In genomic region chr2:31255911-31256571, GRCh38 we compare ENCODE assay signal across 10 cellular contexts. TPM values are rescaled to one million over a fixed set of nuclear protein-coding genes. Genes with fewer than 3 reads are reported as not detected.
DNase-seq lines count a peak whose midpoint lies in the region; ATAC-seq and FAIRE-seq lines count a peak whose summit lies in the region.
"Had no signal": no experiment of that assay in that cellular context is flagged by ENCODE, and none has a peak within 500 bp of the region (broad histone marks: within the 10 kb centered on the region; RNA-seq: fewer than 3 reads in every experiment).

No MANE protein-coding gene starts in this region.

- ATAC-seq in GM19324 (IDR thresholded peaks at IDR 0.05; ENCODE audit: low FRiP score, unreplicated experiment) (peak; percentile 44), HG02981 (IDR thresholded peaks at IDR 0.05; ENCODE audit: unreplicated experiment) (peak; percentile 60), left lobe of liver (no peak)
- no peak for ATAC-seq in activated CD4-positive, alpha-beta T cell treated with anti-CD3 and anti-CD28 coated beads for 36 hours
- ATAC-seq: Panc1 had no signal

- H3K27ac Mint-ChIP-seq in activated CD4-positive, alpha-beta T cell treated with anti-CD3 and anti-CD28 coated beads for 36 hours, result no peak overlapping the region
- H3K27ac Mint-ChIP-seq: naive thymus-derived CD8-positive, alpha-beta T cell had no signal

- no peak overlapping the region for H3K4me3 Mint-ChIP-seq in activated CD4-positive, alpha-beta T cell treated with anti-CD3 and anti-CD28 coated beads for 36 hours
- H3K4me3 Mint-ChIP-seq: naive thymus-derived CD8-positive, alpha-beta T cell had no signal

- CTCF ChIA-PET in activated CD4-positive, alpha-beta T cell treated with anti-CD3 and anti-CD28 coated beads for 36 hours (lab: Charles Lee), result no interaction called here

- POLR2A ChIA-PET in activated CD4-positive, alpha-beta T cell treated with anti-CD3 and anti-CD28 coated beads for 36 hours (lab: Charles Lee), result interaction anchor here (0.6 kb wide), 1 partner anchor 64 kb away, joined by 4 read pairs; no protein-coding TSS in a partner anchor

- peak; percentile 78 for FAIRE-seq in RCC 7860 (lab: Jason Lieb, UNC)

- DNase-seq in A172 (ENCODE audit: low spot score) (peak; percentile 49), RCC 7860 (ENCODE audit: low spot score) (peak; percentile 56), posterior cingulate gyrus (no peak), left lobe of liver (ENCODE audit: low spot score) (no peak), SHP77 (lab: John Stamatoyannopoulos, UW) (no peak)
- DNase-seq in activated CD4-positive, alpha-beta T cell treated with anti-CD3 and anti-CD28 coated beads for 36 hours, result no peak
- DNase-seq: naive thymus-derived CD8-positive, alpha-beta T cell had no signal

- H3K27me3 Mint-ChIP-seq in activated CD4-positive, alpha-beta T cell treated with anti-CD3 and anti-CD28 coated beads for 36 hours, result no peaks in the 10 kb centered on the region
- H3K27me3 Mint-ChIP-seq: naive thymus-derived CD8-positive, alpha-beta T cell had no signal

- intact Hi-C loops in posterior cingulate gyrus (cut with DNase I), result no loop called here
- intact Hi-C loops in activated CD4-positive, alpha-beta T cell treated with anti-CD3 and anti-CD28 coated beads for 36 hours (cut with DNase I, micrococcal nuclease), result no loop called here

- no peaks in the 10 kb centered on the region for H3K9me3 Mint-ChIP-seq in activated CD4-positive, alpha-beta T cell treated with anti-CD3 and anti-CD28 coated beads for 36 hours (ENCODE audit: low read depth)
- H3K9me3 Mint-ChIP-seq: naive thymus-derived CD8-positive, alpha-beta T cell had no signal

- H3K36me3 Mint-ChIP-seq in activated CD4-positive, alpha-beta T cell treated with anti-CD3 and anti-CD28 coated beads for 36 hours (ENCODE audit: low read depth), result no peaks in the 10 kb centered on the region

- no peaks in the 10 kb centered on the region for H3K4me1 Mint-ChIP-seq in activated CD4-positive, alpha-beta T cell treated with anti-CD3 and anti-CD28 coated beads for 36 hours

RNA-seq across cellular contexts. Expression of gene EHD3, which starts 22.1 kb away (rescaled TPM):
- 3.2 and 4.0 TPM in 2 replicates for total RNA-seq in A172 (2014; rRNA removed; shearing (Covaris generic))
- 10.6 TPM for total RNA-seq in left lobe of liver
- total RNA-seq in activated CD4-positive, alpha-beta T cell treated with anti-CD3 and anti-CD28 coated beads for 36 hours, result 1 to 10 TPM; 1.4 to 1.6 TPM

RNA-seq across cellular contexts. Expression of gene CAPN14, which starts 38.7 kb away (rescaled TPM):
- total RNA-seq in A172 (2014; rRNA removed; shearing (Covaris generic)), result not detected in 2 replicates
- not detected for total RNA-seq in left lobe of liver
- total RNA-seq in activated CD4-positive, alpha-beta T cell treated with anti-CD3 and anti-CD28 coated beads for 36 hours, result under 1 TPM; 0.51 to 0.64 TPM

Comparison
In these comparisons a context has a peak if more than half of its experiments do, and no peak if none do; other contexts are left out.
1. DNase-seq: peak in A172 (single experiment) and RCC 7860 (single experiment); none in posterior cingulate gyrus (0 of 10), left lobe of liver (single experiment), SHP77 (0 of 2) and activated CD4-positive, alpha-beta T cell treated with anti-CD3 and anti-CD28 coated beads for 36 hours (single experiment).
2. ATAC-seq: peak in GM19324 (single experiment) and HG02981 (single experiment); none in left lobe of liver (single experiment) and activated CD4-positive, alpha-beta T cell treated with anti-CD3 and anti-CD28 coated beads for 36 hours (single experiment).